Comparison of ENCODE assay signal across 22 cellular contexts in the genomic region with DNA sequence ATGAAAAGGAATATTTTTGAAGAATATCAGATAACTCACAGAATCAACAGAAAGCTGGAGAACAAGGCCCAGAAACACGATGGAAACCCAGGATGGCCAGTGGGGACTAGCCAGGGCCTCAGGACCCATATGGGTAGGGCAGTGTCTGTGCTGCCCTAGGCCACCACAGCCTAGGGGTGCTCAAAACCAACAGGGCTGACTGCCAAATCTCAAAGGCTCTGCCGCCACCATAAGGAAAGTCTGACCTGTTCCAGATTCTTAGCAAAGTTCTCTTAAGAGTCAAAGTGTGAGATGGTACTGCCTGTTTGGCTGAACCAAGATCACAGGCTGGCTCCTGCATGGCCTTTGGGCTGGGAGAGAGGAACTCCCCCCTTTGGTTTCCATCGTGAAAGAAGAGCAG.
A peak's percentile ranks its signal among the peaks of the same experiment; 100 is the strongest.
DNase-seq lines count a peak whose midpoint lies in the region; ATAC-seq, FAIRE-seq and TF ChIP-seq lines count a peak whose summit lies in the region.
"Had no signal": no experiment of that assay in that cellular context is flagged by ENCODE, and none has a peak within 500 bp of the region (broad histone marks: within the 10 kb centered on the region; RNA-seq: fewer than 3 reads in every experiment).

No MANE protein-coding gene starts in this region.

- H2BK15ac ChIP-seq in H1 (ENCODE audit: low read length) = no peak overlapping the region

- H4K20me1 ChIP-seq in H1 (replicated peaks in 1 of 2; ENCODE audit: control insufficient read depth in 1 of 2, insufficient read depth in 2 of 2, low read length in 2 of 2) = no peaks in the 10 kb centered on the region
- H4K20me1 ChIP-seq: BLaER1 treated with 17β-estradiol and CSF1 and Interleukin-3, amounts not matched to agents 10 nM and 100 nM had no signal

- TF ChIP-seq EP300 in H1 (IDR thresholded peaks at IDR 0.05; ENCODE audit: borderline replicate concordance in 1 of 2, low read depth in 2 of 2, low read length in 2 of 2) = no peak

- H3K56ac ChIP-seq in H1 (replicated peaks; ENCODE audit: insufficient read length, low read depth, low read length) = no peak overlapping the region

- no peak overlapping the region for H3K4me3 Mint-ChIP-seq in activated CD4-positive, alpha-beta T cell treated with anti-CD3 and anti-CD28 coated beads, Interleukin-2, amount 10 ng/mL, durations not matched to agents 24 days and 14 days
- H3K4me3 Mint-ChIP-seq: B cell; CD4-positive, alpha-beta T cell; CD8-positive, alpha-beta T cell had no signal

- no peak overlapping the region for H3K27ac Mint-ChIP-seq in activated CD4-positive, alpha-beta T cell treated with anti-CD3 and anti-CD28 coated beads, Interleukin-2, amount 10 ng/mL, durations not matched to agents 24 days and 14 days
- H3K27ac Mint-ChIP-seq: B cell; CD4-positive, alpha-beta T cell; CD8-positive, alpha-beta T cell had no signal

- H2BK120ac ChIP-seq in H1 (replicated peaks; ENCODE audit: low read depth, low read length) = no peak overlapping the region

- no peak overlapping the region for H2BK20ac ChIP-seq in H1 (ENCODE audit: low read length)

- no peak overlapping the region for H2BK12ac ChIP-seq in H1 (ENCODE audit: low read depth, low read length)

- no peaks in the 10 kb centered on the region for H3K36me3 Mint-ChIP-seq in activated CD4-positive, alpha-beta T cell treated with anti-CD3 and anti-CD28 coated beads, Interleukin-2, amount 10 ng/mL, durations not matched to agents 24 days and 14 days (ENCODE audit: low read depth)
- H3K36me3 Mint-ChIP-seq: CD8-positive, alpha-beta T cell had no signal

- H3K23ac ChIP-seq in H1 (ENCODE audit: insufficient read length) = no peak overlapping the region

- no peak overlapping the region for H3K18ac ChIP-seq in H1 (ENCODE audit: extremely low read depth, low read length)

- H4K91ac ChIP-seq in H1 (replicated peaks; ENCODE audit: insufficient read length, low read length) = no peak overlapping the region

- H3K9ac ChIP-seq in H1 (replicated peaks in 1 of 4; ENCODE audit: extremely low read depth in 1 of 4, low read depth in 3 of 4, low read length in 3 of 4) = no peak overlapping the region
- H3K9ac ChIP-seq: BLaER1 treated with 17β-estradiol and CSF1 and Interleukin-3, amounts not matched to agents 10 nM and 100 nM had no signal

- H3K4me2 ChIP-seq in H1 (ENCODE audit: insufficient read depth in 1 of 2, low read depth in 2 of 2, low read length in 2 of 2) = no peak overlapping the region
- H3K4me2 ChIP-seq: A549; BLaER1 treated with 17β-estradiol and CSF1 and Interleukin-3, amounts not matched to agents 10 nM and 100 nM had no signal

- no peaks in the 10 kb centered on the region for H3K4me1 Mint-ChIP-seq in activated CD4-positive, alpha-beta T cell treated with anti-CD3 and anti-CD28 coated beads, Interleukin-2, amount 10 ng/mL, durations not matched to agents 24 days and 14 days
- H3K4me1 Mint-ChIP-seq: B cell had no signal

- no peak overlapping the region for H3K27ac ChIP-seq in H1 (ENCODE audit: low read depth, low read length)
- H3K27ac ChIP-seq: 22Rv1; A549; BLaER1 treated with 17β-estradiol and CSF1 and Interleukin-3, amounts not matched to agents 10 nM and 100 nM; C4-2B had no signal

- peaks cover 3% of the 10 kb centered on the region for H3K9me3 Mint-ChIP-seq in activated CD4-positive, alpha-beta T cell treated with anti-CD3 and anti-CD28 coated beads, Interleukin-2, amount 10 ng/mL, durations not matched to agents 24 days and 14 days

- intact Hi-C loops in activated CD4-positive, alpha-beta T cell treated with anti-CD3 and anti-CD28 coated beads, Interleukin-2, amount 10 ng/mL, durations not matched to agents 24 days and 14 days (cut with micrococcal nuclease) = no loop called here

- H3K79me2 ChIP-seq in H1 (ENCODE audit: control insufficient read depth in 1 of 2, insufficient read depth in 2 of 2, low read length in 2 of 2) = no peaks in the 10 kb centered on the region

- H3K23me2 ChIP-seq in H1 (ENCODE audit: low read depth, low read length) = no peaks in the 10 kb centered on the region

- no peak overlapping the region for H3K4ac ChIP-seq in H1 (replicated peaks; ENCODE audit: insufficient read length, low read depth, low read length)

- no peak overlapping the region for H3K14ac ChIP-seq in H1 (ENCODE audit: insufficient read length)

- no peak overlapping the region; the same call in 1 of the 2 replicates for H4K8ac ChIP-seq in H1 (ENCODE audit: extremely low read depth, insufficient read depth, low read length)

- no peak for FAIRE-seq in H1 (lab: Jason Lieb, UNC)
- FAIRE-seq: A549, D721Med, G401.6, GM12891, GM19239 had no signal

- POLR2A ChIA-PET in H1 (lab: Charles Lee; ENCODE audit: partially characterized antibody) = interaction anchor here (1.2 kb wide), 1 partner anchor 10 kb away, joined by 5 read pairs; no protein-coding TSS in a partner anchor

- no peaks in the 10 kb centered on the region for H3K36me3 ChIP-seq in H1 (ENCODE audit: control insufficient read depth in 2 of 4, insufficient read depth in 4 of 4, low read length in 3 of 4)
- H3K36me3 ChIP-seq: BLaER1 treated with 17β-estradiol and CSF1 and Interleukin-3, amounts not matched to agents 10 nM and 100 nM had no signal

- peak in 2 of 3 experiments; percentile 14 to 21; a peak in 2 of 4 replicates for TF ChIP-seq CTCF in H1 (IDR thresholded peaks at IDR 0.05; ENCODE audit: control extremely low read depth in 1 of 3, insufficient read depth in 1 of 3, low read depth in 1 of 3, low read length in 3 of 3)

- H3K27me3 Mint-ChIP-seq in activated CD4-positive, alpha-beta T cell treated with anti-CD3 and anti-CD28 coated beads, Interleukin-2, amount 10 ng/mL, durations not matched to agents 24 days and 14 days = no peaks in the 10 kb centered on the region

- H2BK5ac ChIP-seq in H1 (ENCODE audit: low read depth, low read length) = no peak overlapping the region

- no peak for TF ChIP-seq POLR2A in H1 (IDR thresholded peaks at IDR 0.05; ENCODE audit: control extremely low read depth in 1 of 2, low read depth in 2 of 2, low read length in 2 of 2)

- peaks cover 0 to 5% (median 2%) of the 10 kb centered on the region in 4 experiments; a peak in 5 of 7 replicates for H3K4me1 ChIP-seq in H1 (replicated peaks in 1 of 4; ENCODE audit: control insufficient read depth in 3 of 4, insufficient read depth in 4 of 4, low read length in 3 of 4)
- H3K4me1 ChIP-seq: A549; BLaER1 treated with 17β-estradiol and CSF1 and Interleukin-3, amounts not matched to agents 10 nM and 100 nM; Caco-2 had no signal

- no peak for ATAC-seq in HG02610 (IDR thresholded peaks at IDR 0.05; ENCODE audit: unreplicated experiment)
- ATAC-seq: A549; CD8-positive, alpha-beta T cell had no signal

- no peak overlapping the region for H4K5ac ChIP-seq in H1 (ENCODE audit: insufficient read length, low read depth, low read length)

- TF ChIP-seq RAD21 in H1 (IDR thresholded peaks at IDR 0.05 in 1 of 2, conservative IDR thresholded peaks at IDR 0.05 in 1 of 2; ENCODE audit: low read depth in 2 of 2, low read length in 2 of 2) = peak; percentile 30 to 57; a peak in 3 of 4 replicates

- peak; percentile 34 for DNase-seq in activated CD4-positive, alpha-beta T cell treated with anti-CD3 and anti-CD28 coated beads, Interleukin-2, amount 10 ng/mL, durations not matched to agents 24 days and 14 days
- DNase-seq in activated CD4-positive, alpha-beta T cell treated with anti-CD3 and anti-CD28 coated beads for 4 hours = no peak
- DNase-seq in H1 (ENCODE audit: low read depth in 1 of 2, low spot score in 2 of 2) (no peak), iPS-NIHi7 (ENCODE audit: extremely low spot score) (peak; percentile 24), NCI-H2227 (lab: John Stamatoyannopoulos, UW; ENCODE audit: unreplicated experiment) (no peak)
- DNase-seq: AML-193; Caco-2; Calu3; CD4-positive, alpha-beta T cell; CD8-positive, alpha-beta T cell; DMS79 treated with DMSO at 0.1 percent for 48 hours; GF-D8 had no signal

- H3K27me3 ChIP-seq in H1 (replicated peaks in 1 of 4; ENCODE audit: control insufficient read depth in 3 of 4, extremely low read depth in 1 of 4, insufficient read depth in 3 of 4, low read length in 3 of 4) = no peaks in the 10 kb centered on the region
- H3K27me3 ChIP-seq: BLaER1 treated with 17β-estradiol and CSF1 and Interleukin-3, amounts not matched to agents 10 nM and 100 nM had no signal

- CTCF ChIA-PET in H1 (lab: Charles Lee; ENCODE audit: partially characterized antibody) = interaction anchor here (0.9 to 2.6 kb wide), 7 partner anchors 8 to 265 kb away, joined by 3 to 8 read pairs (median 3); no protein-coding TSS in a partner anchor

- no peak overlapping the region for H2AK5ac ChIP-seq in H1 (ENCODE audit: low read depth, low read length)

- no peaks in the 10 kb centered on the region for H3K79me1 ChIP-seq in H1 (ENCODE audit: low read depth, low read length)

- WGBS in H1 (ENCODE audit: extremely low coverage in 1 of 2, insufficient coverage in 1 of 2, insufficient read length in 1 of 2, insufficient replicate concordance in 2 of 2, low coverage in 1 of 2, low lambda C conversion rate in 2 of 2, missing lambda C conversion rate in 1 of 2), 2 experiments = 66% methylated on average over 3 of the region's 3 CpGs; no CpG with 5 or more reads in 1 of the 2 experiments

- no peak overlapping the region for H3K4me3 ChIP-seq in H1 (ENCODE audit: extremely low read depth in 1 of 4, insufficient read depth in 2 of 4, low read depth in 3 of 4, low read length in 4 of 4)
- H3K4me3 ChIP-seq: A549; BLaER1 treated with 17β-estradiol and CSF1 and Interleukin-3, amounts not matched to agents 10 nM and 100 nM had no signal

- H3K9me3 ChIP-seq in H1 (ENCODE audit: insufficient read depth in 2 of 2, low read depth in 1 of 2, low read length in 1 of 2) = peaks cover 7% of the 10 kb centered on the region in 2 experiments; a peak in 2 of 4 replicates
- H3K9me3 ChIP-seq: A549, Caco-2 had no signal

- H2AFZ ChIP-seq in H1 (ENCODE audit: low read length) = no peak overlapping the region

TF ChIP-seq in H1, 55 proteins besides CTCF, POLR2A, EP300 and RAD21 (continues in another document):
- no peak for TF ChIP-seq BRCA1 (IDR thresholded peaks at IDR 0.05; ENCODE audit: low read depth, low read length)
- TF ChIP-seq CBX8 (IDR thresholded peaks at IDR 0.05; ENCODE audit: borderline replicate concordance, low read depth, low read length) = no peak
- no peak for TF ChIP-seq MAFK (IDR thresholded peaks at IDR 0.05; ENCODE audit: low read depth, low read length)
- TF ChIP-seq POLR2AphosphoS5 (IDR thresholded peaks at IDR 0.05; ENCODE audit: low read depth, low read length) = no peak
- no peak for TF ChIP-seq RXRA (IDR thresholded peaks at IDR 0.05; ENCODE audit: insufficient read depth, low read depth, low read length)
- no peak for TF ChIP-seq TCF12 (IDR thresholded peaks at IDR 0.05; ENCODE audit: low read depth, low read length)
- no peak for TF ChIP-seq ASH2L (IDR thresholded peaks at IDR 0.05; ENCODE audit: low read length)
- no peak for TF ChIP-seq FOSL1 (IDR thresholded peaks at IDR 0.05; ENCODE audit: insufficient read depth, low read depth, low read length)
- no peak for TF ChIP-seq CREB1 (IDR thresholded peaks at IDR 0.05)
- no peak for TF ChIP-seq SP1 (IDR thresholded peaks at IDR 0.05; ENCODE audit: low read depth, low read length)
- TF ChIP-seq CEBPB (IDR thresholded peaks at IDR 0.05; ENCODE audit: low read depth, low read length) = no peak

Comparison
In these comparisons a context has a peak if more than half of its experiments do, and no peak if none do; other contexts are left out.
1. DNase-seq: peak in activated CD4-positive, alpha-beta T cell treated with anti-CD3 and anti-CD28 coated beads, Interleukin-2, amount 10 ng/mL, durations not matched to agents 24 days and 14 days (single experiment) and iPS-NIHi7 (single experiment); none in activated CD4-positive, alpha-beta T cell treated with anti-CD3 and anti-CD28 coated beads for 4 hours (0 of 2), H1 (0 of 2) and NCI-H2227 (single experiment).